In genomic region chr4:102868782-102869568, GRCh38 we compare ENCODE assay signal across 8 cellular contexts. TPM values are rescaled to one million over a fixed set of nuclear protein-coding genes. Genes with fewer than 3 reads are reported as not detected.
DNase-seq lines count a peak whose midpoint lies in the region; ATAC-seq and TF ChIP-seq lines count a peak whose summit lies in the region.

Gene CISD2, plus strand, starts transcription at chr4:102868992. Its CDS starts 93 bp downstream, at chr4:102869085.

- peak; percentile 94 for ATAC-seq in GM19397 (IDR thresholded peaks at IDR 0.05; ENCODE audit: unreplicated experiment)
- peak; percentile 82 for ATAC-seq in HG03565 (IDR thresholded peaks at IDR 0.05; ENCODE audit: unreplicated experiment)
- ATAC-seq in left lung = peak; percentile 97

- no peaks in the 10 kb centered on the region for H3K27me3 ChIP-seq in left lung

- DNase-seq in CD1c-positive myeloid dendritic cell (ENCODE audit: extremely low spot score) = peak; percentile 95
- peak; percentile 86 for DNase-seq in NCI-H748 treated with DMSO at 0.1 percent for 48 hours (lab: John Stamatoyannopoulos, UW)
- DNase-seq in activated CD4-positive, alpha-beta T cell treated with anti-CD3 and anti-CD28 coated beads, Interleukin-2, amount 50 U/mL, for 24 hours (ENCODE audit: low read depth in 1 of 2, low spot score in 1 of 2) = peak; percentile 77 to 86
- peak; percentile 91 for DNase-seq in dedifferentiated amniotic fluid mesenchymal stem cell (ENCODE audit: extremely low spot score)
- DNase-seq in left lung = peak; percentile 95 to 99
- peak; percentile 85 for DNase-seq in stimulated activated CD4-positive, alpha-beta T cell treated with anti-CD3 and anti-CD28 coated beads, Interleukin-2, amount 100 ng/mL, for 4 hours (ENCODE audit: low read depth)

- intact Hi-C loops in left lung (cut with DNase I) = no loop called here

- peak within 1 kb of the TSS; percentile 96 to 98 for H3K27ac ChIP-seq in left lung

- H3K36me3 ChIP-seq in left lung = no peaks in the 10 kb centered on the region

- no peaks in the 10 kb centered on the region for H3K9me3 ChIP-seq in left lung

- H3K4me1 ChIP-seq in left lung = peaks cover 11 to 32% of the 10 kb centered on the region in 2 donors

- H3K4me3 ChIP-seq in left lung = peak within 1 kb of the TSS; percentile 75

- no peak for TF ChIP-seq CTCF in left lung (IDR thresholded peaks at IDR 0.05)

RNA-seq across cellular contexts. Expression of gene CISD2, which starts in this region (rescaled TPM):
- total RNA-seq in left lung = 10 to 100 TPM; 30.6 to 38.6 TPM

Comparison
In these comparisons a context has a peak if more than half of its experiments do, and no peak if none do; other contexts are left out.
1. Peak in every context shown above with its lines: DNase-seq, ATAC-seq, H3K4me3 ChIP-seq and H3K27ac ChIP-seq.